Comparison of ENCODE assay signal across 7 cellular contexts in genomic region chr20:45023140-45023539, GRCh38. TPM values are rescaled to one million over a fixed set of nuclear protein-coding genes. Genes with fewer than 3 reads are reported as not detected.
DNase-seq lines count a peak whose midpoint lies in the region; ATAC-seq, FAIRE-seq and TF ChIP-seq lines count a peak whose summit lies in the region.
"Not testable (repeated sequence)": the region's sequence is repeated elsewhere in the genome, so short reads cannot be mapped to it uniquely, and the experiment has no call there.

No MANE protein-coding gene starts in this region.

- H3K4me3 ChIP-seq in CD8-positive, alpha-beta T cell (ENCODE audit: low read depth, low read length); naive thymus-derived CD4-positive, alpha-beta T cell (ENCODE audit: low read length): not testable (repeated sequence)

- intact Hi-C loops in CD8-positive, alpha-beta T cell (cut with DNase I, micrococcal nuclease) = not testable (repeated sequence)
- intact Hi-C loops in activated CD4-positive, alpha-beta T cell treated with anti-CD3 and anti-CD28 coated beads for 36 hours (cut with DNase I, micrococcal nuclease) = loop anchor here in 1 of 2 experiments (2.0 kb wide), 1 partner anchor 14 kb away; no protein-coding TSS in a partner anchor
- intact Hi-C loops in naive thymus-derived CD4-positive, alpha-beta T cell (cut with micrococcal nuclease) = loop anchor here in 1 of 2 donors (2.0 kb wide), 1 partner anchor 24 kb away; no protein-coding TSS in a partner anchor

- H3K27me3 Mint-ChIP-seq in CD8-positive, alpha-beta T cell (ENCODE audit: low read depth); activated CD4-positive, alpha-beta T cell treated with anti-CD3 and anti-CD28 coated beads for 36 hours; activated T-cell treated with anti-CD3 and anti-CD28 coated beads, Interleukin-2, amount 50 U/mL, for 72 hours (ENCODE audit: low read depth); activated naive CD8-positive, alpha-beta T cell; naive thymus-derived CD4-positive, alpha-beta T cell: not testable (repeated sequence)

- not testable (repeated sequence) for H3K27ac ChIP-seq in CD8-positive, alpha-beta T cell (ENCODE audit: low read depth, low read length)
- H3K27ac ChIP-seq in naive thymus-derived CD4-positive, alpha-beta T cell (ENCODE audit: low read depth, low read length) = peak overlapping the region; percentile 26

- H3K4me1 Mint-ChIP-seq in CD8-positive, alpha-beta T cell (ENCODE audit: low read depth) = peaks cover 69% of the 10 kb centered on the region
- peaks cover 64% of the 10 kb centered on the region for H3K4me1 Mint-ChIP-seq in activated CD4-positive, alpha-beta T cell treated with anti-CD3 and anti-CD28 coated beads for 36 hours
- peaks cover 32% of the 10 kb centered on the region for H3K4me1 Mint-ChIP-seq in activated T-cell treated with anti-CD3 and anti-CD28 coated beads, Interleukin-2, amount 50 U/mL, for 72 hours (ENCODE audit: low read depth)
- peaks cover 73% of the 10 kb centered on the region for H3K4me1 Mint-ChIP-seq in activated naive CD8-positive, alpha-beta T cell (ENCODE audit: low read depth)
- peaks cover 21 to 89% (median 83%) of the 10 kb centered on the region in 7 donors for H3K4me1 Mint-ChIP-seq in naive thymus-derived CD4-positive, alpha-beta T cell
- H3K4me1 Mint-ChIP-seq in stimulated activated effector memory CD8-positive, alpha-beta T cell treated with anti-CD3 and anti-CD28 coated beads, Interleukin-12 subunit alpha, Interleukin-12 subunit beta, amount 100 ng/mL, for 72 hours = peaks cover 46% of the 10 kb centered on the region

- peak; percentile 90 for FAIRE-seq in HTR-8/SVneo (lab: Jason Lieb, UNC)

- not testable (repeated sequence) for TF ChIP-seq CTCF in CD8-positive, alpha-beta T cell (IDR thresholded peaks at IDR 0.05)

- H3K27ac Mint-ChIP-seq in CD8-positive, alpha-beta T cell = peak overlapping the region; percentile 53
- H3K27ac Mint-ChIP-seq in activated CD4-positive, alpha-beta T cell treated with anti-CD3 and anti-CD28 coated beads for 36 hours = peak overlapping the region; percentile 28
- peak overlapping the region; percentile 16 for H3K27ac Mint-ChIP-seq in activated T-cell treated with anti-CD3 and anti-CD28 coated beads, Interleukin-2, amount 50 U/mL, for 72 hours
- peak overlapping the region; percentile 58 for H3K27ac Mint-ChIP-seq in activated naive CD8-positive, alpha-beta T cell
- peak overlapping the region in 8 of 9 donors; percentile 8 to 69 (median 54) for H3K27ac Mint-ChIP-seq in naive thymus-derived CD4-positive, alpha-beta T cell
- H3K27ac Mint-ChIP-seq in stimulated activated effector memory CD8-positive, alpha-beta T cell treated with anti-CD3 and anti-CD28 coated beads, Interleukin-12 subunit alpha, Interleukin-12 subunit beta, amount 100 ng/mL, for 72 hours = peak overlapping the region; percentile 6

- not testable (repeated sequence) for ATAC-seq in CD8-positive, alpha-beta T cell; naive thymus-derived CD4-positive, alpha-beta T cell
- ATAC-seq in activated CD4-positive, alpha-beta T cell treated with anti-CD3 and anti-CD28 coated beads for 36 hours = peak; percentile 78
- peak; percentile 50 to 64 for ATAC-seq in activated T-cell treated with anti-CD3 and anti-CD28 coated beads, Interleukin-2, amount 50 U/mL, for 72 hours (replicated peaks in 1 of 2)
- peak; percentile 82 for ATAC-seq in stimulated activated effector memory CD8-positive, alpha-beta T cell treated with anti-CD3 and anti-CD28 coated beads, Interleukin-12 subunit alpha, Interleukin-12 subunit beta, amount 100 ng/mL, for 72 hours

- H3K36me3 ChIP-seq in CD8-positive, alpha-beta T cell (ENCODE audit: insufficient read depth, low read length) = peaks cover 50% of the 10 kb centered on the region
- peaks cover 12 to 80% (median 39%) of the 10 kb centered on the region in 3 experiments for H3K36me3 ChIP-seq in naive thymus-derived CD4-positive, alpha-beta T cell (ENCODE audit: control insufficient read depth in 2 of 3, insufficient read depth in 3 of 3, low read length in 3 of 3)

- not testable (repeated sequence) for H3K9me3 Mint-ChIP-seq in CD8-positive, alpha-beta T cell; activated CD4-positive, alpha-beta T cell treated with anti-CD3 and anti-CD28 coated beads for 36 hours (ENCODE audit: low read depth); activated T-cell treated with anti-CD3 and anti-CD28 coated beads, Interleukin-2, amount 50 U/mL, for 72 hours; activated naive CD8-positive, alpha-beta T cell (ENCODE audit: low read depth); naive thymus-derived CD4-positive, alpha-beta T cell; stimulated activated effector memory CD8-positive, alpha-beta T cell treated with anti-CD3 and anti-CD28 coated beads, Interleukin-12 subunit alpha, Interleukin-12 subunit beta, amount 100 ng/mL, for 72 hours

- not testable (repeated sequence) for H3K9me3 ChIP-seq in CD8-positive, alpha-beta T cell (ENCODE audit: low read length); naive thymus-derived CD4-positive, alpha-beta T cell (ENCODE audit: control insufficient read depth in 2 of 3, low read length in 3 of 3)

- H3K27me3 ChIP-seq in CD8-positive, alpha-beta T cell (ENCODE audit: insufficient read depth, low read length); naive thymus-derived CD4-positive, alpha-beta T cell (ENCODE audit: control insufficient read depth in 2 of 2, insufficient read depth in 2 of 2, low read length in 2 of 2): not testable (repeated sequence)

- peaks cover 82% of the 10 kb centered on the region for H3K36me3 Mint-ChIP-seq in CD8-positive, alpha-beta T cell
- H3K36me3 Mint-ChIP-seq in activated CD4-positive, alpha-beta T cell treated with anti-CD3 and anti-CD28 coated beads for 36 hours (ENCODE audit: low read depth) = peaks cover 63% of the 10 kb centered on the region
- peaks cover 11 to 42% of the 10 kb centered on the region in 2 donors for H3K36me3 Mint-ChIP-seq in activated T-cell treated with anti-CD3 and anti-CD28 coated beads, Interleukin-2, amount 50 U/mL, for 72 hours (ENCODE audit: insufficient read depth in 2 of 2)
- H3K36me3 Mint-ChIP-seq in activated naive CD8-positive, alpha-beta T cell = not testable (repeated sequence)
- H3K36me3 Mint-ChIP-seq in naive thymus-derived CD4-positive, alpha-beta T cell = peaks cover 15 to 67% (median 35%) of the 10 kb centered on the region in 5 donors
- peaks cover 100% of the 10 kb centered on the region for H3K36me3 Mint-ChIP-seq in stimulated activated effector memory CD8-positive, alpha-beta T cell treated with anti-CD3 and anti-CD28 coated beads, Interleukin-12 subunit alpha, Interleukin-12 subunit beta, amount 100 ng/mL, for 72 hours

- CTCF ChIA-PET in CD8-positive, alpha-beta T cell (lab: Charles Lee); naive thymus-derived CD4-positive, alpha-beta T cell (lab: Charles Lee): not testable (repeated sequence)
- CTCF ChIA-PET in activated CD4-positive, alpha-beta T cell treated with anti-CD3 and anti-CD28 coated beads for 36 hours (lab: Charles Lee) = interaction anchor here (0.9 to 1.6 kb wide), 2 partner anchors 16 to 21 kb away, joined by 3 read pairs; no protein-coding TSS in a partner anchor

- H3K4me1 ChIP-seq in CD8-positive, alpha-beta T cell (ENCODE audit: insufficient read depth, low read length) = peaks cover 24% of the 10 kb centered on the region
- peaks cover under 1 to 11% of the 10 kb centered on the region in 2 donors for H3K4me1 ChIP-seq in naive thymus-derived CD4-positive, alpha-beta T cell (ENCODE audit: control insufficient read depth in 2 of 2, insufficient read depth in 2 of 2, low read length in 2 of 2)

- not testable (repeated sequence) for DNase-seq in CD8-positive, alpha-beta T cell; HTR-8/SVneo (ENCODE audit: insufficient read length, low spot score); activated CD4-positive, alpha-beta T cell treated with anti-CD3 and anti-CD28 coated beads for 36 hours; activated T-cell treated with anti-CD3 and anti-CD28 coated beads, Interleukin-2, amount 50 U/mL, for 72 hours; naive thymus-derived CD4-positive, alpha-beta T cell; stimulated activated effector memory CD8-positive, alpha-beta T cell treated with anti-CD3 and anti-CD28 coated beads, Interleukin-12 subunit alpha, Interleukin-12 subunit beta, amount 100 ng/mL, for 72 hours (ENCODE audit: low spot score in 2 of 2)

- POLR2A ChIA-PET in CD8-positive, alpha-beta T cell (lab: Charles Lee); activated CD4-positive, alpha-beta T cell treated with anti-CD3 and anti-CD28 coated beads for 36 hours (lab: Charles Lee); naive thymus-derived CD4-positive, alpha-beta T cell (lab: Charles Lee): not testable (repeated sequence)

- H3K4me3 Mint-ChIP-seq in CD8-positive, alpha-beta T cell; activated CD4-positive, alpha-beta T cell treated with anti-CD3 and anti-CD28 coated beads for 36 hours; activated T-cell treated with anti-CD3 and anti-CD28 coated beads, Interleukin-2, amount 50 U/mL, for 72 hours; activated naive CD8-positive, alpha-beta T cell; naive thymus-derived CD4-positive, alpha-beta T cell; stimulated activated effector memory CD8-positive, alpha-beta T cell treated with anti-CD3 and anti-CD28 coated beads, Interleukin-12 subunit alpha, Interleukin-12 subunit beta, amount 100 ng/mL, for 72 hours: not testable (repeated sequence)

RNA-seq across cellular contexts. Expression of gene STK4, which starts 56.8 kb away (rescaled TPM):
- 100 to 1,000 TPM; 253 to 259 TPM for total RNA-seq in CD8-positive, alpha-beta T cell
- 100 to 1,000 TPM; 156 to 164 TPM for total RNA-seq in activated CD4-positive, alpha-beta T cell treated with anti-CD3 and anti-CD28 coated beads for 36 hours
- total RNA-seq in activated T-cell treated with anti-CD3 and anti-CD28 coated beads, Interleukin-2, amount 50 U/mL, for 72 hours = 100 to 1,000 TPM; 161 to 162 TPM
- total RNA-seq in naive thymus-derived CD4-positive, alpha-beta T cell = 100 to 1,000 TPM; 207 to 383 (median 267) TPM
- polyA plus RNA-seq in naive thymus-derived CD4-positive, alpha-beta T cell = 100 to 1,000 TPM; 175 to 241 TPM

Comparison
In these comparisons a context has a peak if more than half of its experiments do, and no peak if none do; other contexts are left out.
1. H3K27ac Mint-ChIP-seq: peak in every context shown above with its lines; median percentile 58 in activated naive CD8-positive, alpha-beta T cell; 54 in naive thymus-derived CD4-positive, alpha-beta T cell; 53 in CD8-positive, alpha-beta T cell; 28 in activated CD4-positive, alpha-beta T cell treated with anti-CD3 and anti-CD28 coated beads for 36 hours; 16 in activated T-cell treated with anti-CD3 and anti-CD28 coated beads, Interleukin-2, amount 50 U/mL, for 72 hours; 6 in stimulated activated effector memory CD8-positive, alpha-beta T cell treated with anti-CD3 and anti-CD28 coated beads, Interleukin-12 subunit alpha, Interleukin-12 subunit beta, amount 100 ng/mL, for 72 hours.